8 cellular contexts compared by ENCODE assay signal in genomic region chr10:117165557-117166419, GRCh38. TPM values are rescaled to one million over a fixed set of nuclear protein-coding genes. Genes with fewer than 3 reads are reported as not detected.
DNase-seq lines count a peak whose midpoint lies in the region; ATAC-seq and TF ChIP-seq lines count a peak whose summit lies in the region.

No MANE protein-coding gene starts in this region.

- H3K36me3 ChIP-seq in PC-3 (ENCODE audit: low read depth, low read length) = no peaks in the 10 kb centered on the region

- H2AFZ ChIP-seq in PC-3 (ENCODE audit: low read length) = peak overlapping the region; percentile 62

- no peaks in the 10 kb centered on the region for H3F3A ChIP-seq in PC-3 (ENCODE audit: low read length, unreplicated experiment)

- peak; percentile 63 for TF ChIP-seq CTCF in PC-3 (conservative IDR thresholded peaks at IDR 0.05; ENCODE audit: low read depth, low read length)

- peak; percentile 98 for DNase-seq in 8988T
- DNase-seq in EH (ENCODE audit: low read depth) = peak; percentile 41
- DNase-seq in PC-3 = peak; percentile 63
- DNase-seq in dermis blood vessel endothelial cell = peak; percentile 71
- DNase-seq in medulla oblongata (ENCODE audit: extremely low spot score) = peak; percentile 61
- no peak for DNase-seq in central memory CD4-positive, alpha-beta T cell
- no peak for DNase-seq in NCI-H2107 (lab: John Stamatoyannopoulos, UW)

- no peaks in the 10 kb centered on the region for H3K9me3 ChIP-seq in PC-3 (ENCODE audit: low read length)

- H4K20me1 ChIP-seq in PC-3 (ENCODE audit: low read length) = no peaks in the 10 kb centered on the region

- H3K4me2 ChIP-seq in PC-3 (ENCODE audit: low read length) = peak overlapping the region; percentile 78

- POLR2A ChIA-PET in PC-3 (lab: Charles Lee; ENCODE audit: unreplicated experiment) = no interaction called here

- H3K79me2 ChIP-seq in PC-3 (ENCODE audit: low read length) = no peaks in the 10 kb centered on the region

- no peak overlapping the region for H3K9ac ChIP-seq in PC-3 (ENCODE audit: low read length)

- H3K27ac ChIP-seq in PC-3 (ENCODE audit: low read length) = no peak overlapping the region

- intact Hi-C loops in PC-3 (cut with micrococcal nuclease) = loop anchor here (2.0 kb wide), 1 partner anchor 53 kb away; no protein-coding TSS in a partner anchor

- peak overlapping the region; percentile 53; the same call in 1 of the 2 replicates for H3K4me3 ChIP-seq in PC-3 (ENCODE audit: low read length)

- peaks cover 55% of the 10 kb centered on the region for H3K27me3 ChIP-seq in PC-3 (ENCODE audit: low read length)

- peak; percentile 68 for ATAC-seq in PC-3
- ATAC-seq in HG02981 (IDR thresholded peaks at IDR 0.05; ENCODE audit: unreplicated experiment) = no peak

- CTCF ChIA-PET in PC-3 (lab: Charles Lee) = interaction anchor here (1.5 kb wide), 1 partner anchor 9 kb away, joined by 5 read pairs; no protein-coding TSS in a partner anchor

- H3K9me2 ChIP-seq in PC-3 (replicated peaks; ENCODE audit: low read length) = no peaks in the 10 kb centered on the region

- no TSS peak for BruUV-seq in PC-3 (replicated peaks; lab: Mats Ljungman, UMichigan)

- peaks cover 11% of the 10 kb centered on the region; the same call in 1 of the 2 replicates for H3K4me1 ChIP-seq in PC-3 (ENCODE audit: insufficient read depth, low read length)

RNA-seq across cellular contexts. Expression of gene VAX1, which starts 27.7 kb away (rescaled TPM):
- total RNA-seq in PC-3 (2014; rRNA removed) = 0.12 and 0.98 TPM in 2 replicates
- total RNA-seq in dermis blood vessel endothelial cell = not detected in 2 replicates

RNA-seq across cellular contexts. Expression of gene KCNK18, which starts 31.5 kb away (rescaled TPM):
- not detected in 2 replicates for total RNA-seq in PC-3 (2014; rRNA removed)
- total RNA-seq in dermis blood vessel endothelial cell = not detected in 2 replicates

Comparison
In these comparisons a context has a peak if more than half of its experiments do, and no peak if none do; other contexts are left out.
1. DNase-seq: peak in 8988T (single experiment), EH (single experiment), PC-3 (single experiment), dermis blood vessel endothelial cell (single experiment) and medulla oblongata (single experiment); none in central memory CD4-positive, alpha-beta T cell (single experiment) and NCI-H2107 (single experiment).